7 cellular contexts compared by ENCODE assay signal in the genomic region with DNA sequence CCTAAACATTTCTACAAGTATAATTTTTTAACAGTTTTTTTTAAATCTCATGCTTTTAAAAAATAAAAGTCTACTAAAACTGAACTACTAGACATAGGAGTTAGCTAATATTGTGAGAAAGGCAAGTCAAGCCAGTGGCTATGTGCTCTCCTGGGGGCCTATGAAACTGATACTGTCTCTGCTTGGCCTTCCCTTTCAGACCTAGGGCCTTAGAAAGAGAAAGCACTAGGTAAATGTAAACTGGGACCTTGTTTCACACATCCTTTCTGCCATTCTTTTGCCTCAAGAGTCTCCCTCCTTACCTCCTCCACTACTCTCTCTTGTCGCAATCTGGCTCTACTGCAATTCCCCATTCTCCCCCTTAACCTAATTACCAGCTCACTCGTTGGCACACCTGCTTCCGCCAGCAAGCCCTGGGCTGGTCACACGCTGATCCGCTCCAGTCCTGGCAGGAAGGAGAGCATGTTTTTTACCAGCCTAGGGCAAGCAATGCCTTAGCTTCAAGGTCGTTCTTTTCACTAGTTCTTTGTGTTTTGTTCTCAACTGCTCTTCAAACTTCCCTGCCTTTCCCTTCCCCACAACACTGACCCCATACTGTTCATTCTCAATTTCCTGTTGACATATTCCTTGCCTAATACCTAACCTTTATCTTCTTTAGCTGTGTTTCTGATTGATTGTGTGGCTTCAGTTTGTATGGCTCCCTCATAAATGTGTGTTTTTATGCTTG. TPM values are rescaled to one million over a fixed set of nuclear protein-coding genes. Genes with fewer than 3 reads are reported as not detected.
A peak's percentile ranks its signal among the peaks of the same experiment; 100 is the strongest.
DNase-seq lines count a peak whose midpoint lies in the region; ATAC-seq and TF ChIP-seq lines count a peak whose summit lies in the region.

No MANE protein-coding gene starts in this region.

- no peak for TF ChIP-seq CTCF in RWPE1 (conservative IDR thresholded peaks at IDR 0.05; ENCODE audit: low read depth)

- no peak overlapping the region for H4K8ac ChIP-seq in mesendoderm (ENCODE audit: low read depth, low read length)

- H3K4me2 ChIP-seq in mesendoderm (ENCODE audit: low read length): no peak overlapping the region

- H3K79me1 ChIP-seq in mesendoderm (ENCODE audit: low read length): peaks cover 3% of the 10 kb centered on the region

- ATAC-seq in GM19397 (IDR thresholded peaks at IDR 0.05; ENCODE audit: unreplicated experiment) (peak; percentile 98), HG03108 (IDR thresholded peaks at IDR 0.05; ENCODE audit: unreplicated experiment) (peak; percentile 99)

- intact Hi-C loops in activated naive CD4-positive, alpha-beta T cell treated with anti-CD3 and anti-CD28 coated beads for 36 hours (cut with micrococcal nuclease): no loop called here

- H3K9ac ChIP-seq in mesendoderm (ENCODE audit: low read length): no peak overlapping the region

- H3K27me3 ChIP-seq in mesendoderm (ENCODE audit: insufficient read depth, low read length, poor library complexity): no peaks in the 10 kb centered on the region

- no peak overlapping the region for H3K23ac ChIP-seq in mesendoderm (ENCODE audit: low read length)

- H3K27ac Mint-ChIP-seq in activated naive CD4-positive, alpha-beta T cell treated with anti-CD3 and anti-CD28 coated beads for 36 hours: no peak overlapping the region

- H3K18ac ChIP-seq in mesendoderm (ENCODE audit: low read length): no peak overlapping the region

- H3K36me3 Mint-ChIP-seq in activated naive CD4-positive, alpha-beta T cell treated with anti-CD3 and anti-CD28 coated beads for 36 hours (ENCODE audit: low read depth): no peaks in the 10 kb centered on the region

- no peak overlapping the region for H3K4ac ChIP-seq in mesendoderm (ENCODE audit: low read depth, low read length)

- no peaks in the 10 kb centered on the region for H3K9me3 Mint-ChIP-seq in activated naive CD4-positive, alpha-beta T cell treated with anti-CD3 and anti-CD28 coated beads for 36 hours

- DNase-seq in RWPE1 (ENCODE audit: low spot score) (no peak), mesendoderm (peak; percentile 29), NK-92 (lab: John Stamatoyannopoulos, UW; ENCODE audit: unreplicated experiment) (no peak), ACHN (no peak)
- DNase-seq in activated naive CD4-positive, alpha-beta T cell treated with anti-CD3 and anti-CD28 coated beads for 36 hours: no peak

- no peak overlapping the region for H2BK5ac ChIP-seq in mesendoderm (ENCODE audit: low read length)

- H3K36me3 ChIP-seq in mesendoderm (ENCODE audit: control insufficient read depth, insufficient read depth, low read length): no peaks in the 10 kb centered on the region

- H3K4me3 ChIP-seq in mesendoderm (ENCODE audit: low read length): no peak overlapping the region

- H4K5ac ChIP-seq in mesendoderm (ENCODE audit: low read length): no peak overlapping the region

- H3K4me3 Mint-ChIP-seq in activated naive CD4-positive, alpha-beta T cell treated with anti-CD3 and anti-CD28 coated beads for 36 hours: no peak overlapping the region

- H3K4me1 Mint-ChIP-seq in activated naive CD4-positive, alpha-beta T cell treated with anti-CD3 and anti-CD28 coated beads for 36 hours (ENCODE audit: low read depth): no peaks in the 10 kb centered on the region

- peaks cover 5% of the 10 kb centered on the region for H3K4me1 ChIP-seq in mesendoderm (ENCODE audit: control insufficient read depth, low read depth, low read length)

- H3K79me2 ChIP-seq in mesendoderm (ENCODE audit: control insufficient read depth, insufficient read depth, low read length): peaks cover 2% of the 10 kb centered on the region

- peak overlapping the region; percentile 26 for H3K56ac ChIP-seq in mesendoderm (ENCODE audit: low read length)

- peaks cover 6% of the 10 kb centered on the region for H3K27me3 Mint-ChIP-seq in activated naive CD4-positive, alpha-beta T cell treated with anti-CD3 and anti-CD28 coated beads for 36 hours (ENCODE audit: low read depth)

- POLR2A ChIA-PET in RWPE1 (lab: Yijun Ruan, JAX; ENCODE audit: low non-redundant PET): no interaction called here

- no peak overlapping the region for H2AK5ac ChIP-seq in mesendoderm (ENCODE audit: low read length)

- H3K27ac ChIP-seq in RWPE1: peak overlapping the region; percentile 82
- H3K27ac ChIP-seq in mesendoderm (ENCODE audit: low read depth, low read length): no peak overlapping the region

- WGBS in mesendoderm (ENCODE audit: extremely low coverage, insufficient coverage, low lambda C conversion rate): no CpG with 5 or more reads among the region's 6 CpGs

- in situ Hi-C loops in ACHN (cut with HindIII; ENCODE audit: low pct_ligation_motif_present, low pct_unique_long_range_greater_than_20kb, low sequenced_read_pairs): no loop called here

- H2BK15ac ChIP-seq in mesendoderm (replicated peaks; ENCODE audit: low read depth): no peak overlapping the region

- CTCF ChIA-PET in RWPE1 (lab: Yijun Ruan, JAX): interaction anchor here (0.8 kb wide), 1 partner anchor 1849 kb away, joined by 3 read pairs; no protein-coding TSS in a partner anchor
- CTCF ChIA-PET in activated naive CD4-positive, alpha-beta T cell treated with anti-CD3 and anti-CD28 coated beads for 36 hours (lab: Charles Lee): no interaction called here

- no peak overlapping the region for H2BK120ac ChIP-seq in mesendoderm (ENCODE audit: low read depth, low read length)

RNA-seq across cellular contexts. Expression of gene TBC1D4, which starts 23.1 kb away (rescaled TPM):
- 18.9 TPM for polyA plus RNA-seq in mesendoderm (2013, experiment 1 of 2)
- polyA plus RNA-seq in mesendoderm (2013, experiment 2 of 2): 17.9 TPM
- total RNA-seq in activated naive CD4-positive, alpha-beta T cell treated with anti-CD3 and anti-CD28 coated beads for 36 hours: 10 to 100 TPM; 13.4 to 19.7 TPM
